Comparison of ENCODE assay signal across 2 cellular contexts in genomic region chr20:62551408-62552323, GRCh38.
TF ChIP-seq lines count a peak whose summit lies in the region.

No MANE protein-coding gene starts in this region.

TF ChIP-seq in SK-N-SH, 30 proteins besides CTCF, POLR2A, EP300 and RAD21 (continued from another document):
- no peak for TF ChIP-seq NRF1 (IDR thresholded peaks at IDR 0.05; ENCODE audit: low read depth, low read length)
- TF ChIP-seq CHD2 (IDR thresholded peaks at IDR 0.05; ENCODE audit: low read length, partially characterized antibody) = no peak
- no peak for TF ChIP-seq TCF12 (IDR thresholded peaks at IDR 0.05)
- no peak for TF ChIP-seq RCOR1 (IDR thresholded peaks at IDR 0.05; ENCODE audit: low read length)
- no peak for TF ChIP-seq RXRA (IDR thresholded peaks at IDR 0.05; ENCODE audit: borderline replicate concordance, low read depth)
- TF ChIP-seq USF2 (IDR thresholded peaks at IDR 0.05; ENCODE audit: borderline replicate concordance, low read depth, low read length) = no peak
- TF ChIP-seq PBX3 (IDR thresholded peaks at IDR 0.05) = no peak
- no peak for TF ChIP-seq SIN3A (IDR thresholded peaks at IDR 0.05; ENCODE audit: borderline replicate concordance, low read depth, low read length)

TF ChIP-seq in SK-N-SH treated with all-trans-retinoic acid at 6 μM for 48 hours, 23 proteins besides CTCF, POLR2A, EP300 and RAD21 (continued from another document):
- no peak for TF ChIP-seq TSHZ2 (CRISPR knock-in tag; IDR thresholded peaks at IDR 0.05)
- TF ChIP-seq PPARA (CRISPR knock-in tag; IDR thresholded peaks at IDR 0.05; ENCODE audit: borderline replicate concordance) = no peak
- TF ChIP-seq ZC3H10 (CRISPR knock-in tag; IDR thresholded peaks at IDR 0.05) = no peak
